1 cellular context compared by ENCODE assay signal in genomic region chr6:33317668-33318425, GRCh38.
TF ChIP-seq lines count a peak whose summit lies in the region.

Gene ZBTB22, minus strand, starts transcription at chr6:33317744. Its CDS starts 828 bp downstream, at chr6:33316916.

TF ChIP-seq in HepG2, 621 proteins besides CTCF, POLR2A, EP300 and RAD21 (continued from another document and continues in another):
- TF ChIP-seq FOXO4 (CRISPR knock-in tag; conservative IDR thresholded peaks at IDR 0.05) (no peak), TCF7L2 (IDR thresholded peaks at IDR 0.05; ENCODE audit: low read depth, low read length) (no peak), TCF7 (IDR thresholded peaks at IDR 0.05; ENCODE audit: low read depth) (no peak), SALL2 (CRISPR knock-in tag; IDR thresholded peaks at IDR 0.05) (peak; percentile 63; the same call in 1 of the 2 replicates), MED13 (CRISPR knock-in tag; IDR thresholded peaks at IDR 0.05) (no peak), ZNF513 (CRISPR knock-in tag; conservative IDR thresholded peaks at IDR 0.05) (no peak), RCOR2 (CRISPR knock-in tag; IDR thresholded peaks at IDR 0.05) (0 out of 2 replicates have a peak, but pooled peaks have one; percentile 27), MTF1 (CRISPR knock-in tag; IDR thresholded peaks at IDR 0.05) (no peak), ZNF124 (CRISPR knock-in tag; IDR thresholded peaks at IDR 0.05) (no peak), KAT8 (CRISPR knock-in tag; IDR thresholded peaks at IDR 0.05) (peak; percentile 19; the same call in 1 of the 2 replicates), ATF2 (CRISPR knock-in tag; IDR thresholded peaks at IDR 0.05) (no peak; the same call in 1 of the 2 replicates), RNF2 (conservative IDR thresholded peaks at IDR 0.05; ENCODE audit: low read depth) (no peak), ATF5 (CRISPR knock-in tag; IDR thresholded peaks at IDR 0.05; ENCODE audit: low read depth) (no peak), ZNF724P (CRISPR knock-in tag; IDR thresholded peaks at IDR 0.05; ENCODE audit: borderline replicate concordance) (no peak), REST (IDR thresholded peaks at IDR 0.05; ENCODE audit: borderline replicate concordance in 1 of 2, low read depth in 1 of 2, low read length in 2 of 2) (no peak), ZIK1 (CRISPR knock-in tag; IDR thresholded peaks at IDR 0.05; ENCODE audit: borderline replicate concordance, low read depth) (no peak), PREB (CRISPR knock-in tag; IDR thresholded peaks at IDR 0.05) (no peak), ZBTB21 (CRISPR knock-in tag; IDR thresholded peaks at IDR 0.05) (no peak), ZNF83 (CRISPR knock-in tag; IDR thresholded peaks at IDR 0.05; ENCODE audit: borderline replicate concordance) (no peak), RBAK (CRISPR knock-in tag; IDR thresholded peaks at IDR 0.05) (no peak), SMAD9 (CRISPR knock-in tag; IDR thresholded peaks at IDR 0.05) (no peak), ARNT (IDR thresholded peaks at IDR 0.05) (no peak), ARHGAP35 (CRISPR knock-in tag; IDR thresholded peaks at IDR 0.05; ENCODE audit: borderline replicate concordance) (no peak), HIC2 (CRISPR knock-in tag; IDR thresholded peaks at IDR 0.05; ENCODE audit: low read depth) (no peak), HCFC1 (IDR thresholded peaks at IDR 0.05; ENCODE audit: low read depth, low read length) (0 out of 2 replicates have a peak, but pooled peaks have one; percentile 18), ZNF207 (IDR thresholded peaks at IDR 0.05; ENCODE audit: borderline replicate concordance) (no peak), CREB1 (IDR thresholded peaks at IDR 0.05) (no peak), CREB1 (CRISPR knock-in tag; IDR thresholded peaks at IDR 0.05) (no peak), ZNF350 (CRISPR knock-in tag; IDR thresholded peaks at IDR 0.05; ENCODE audit: borderline replicate concordance, low read depth) (peak; percentile 67; the same call in 1 of the 2 replicates), ZNF550 (CRISPR knock-in tag; IDR thresholded peaks at IDR 0.05; ENCODE audit: borderline replicate concordance) (no peak), YY1 (IDR thresholded peaks at IDR 0.05; ENCODE audit: insufficient read depth, insufficient replicate concordance, low read depth, low read length) (peak; percentile 95), SIN3B (IDR thresholded peaks at IDR 0.05; ENCODE audit: low read length) (peak; percentile 55; the same call in 1 of the 2 replicates), KDM6A (CRISPR knock-in tag; IDR thresholded peaks at IDR 0.05; ENCODE audit: low read depth) (no peak; the same call in 1 of the 2 replicates), ZNF281 (CRISPR knock-in tag; IDR thresholded peaks at IDR 0.05; ENCODE audit: borderline replicate concordance) (no peak), ZNF20 (CRISPR knock-in tag; IDR thresholded peaks at IDR 0.05) (no peak), DNMT1 (CRISPR knock-in tag; IDR thresholded peaks at IDR 0.05) (no peak), TEAD2 (CRISPR knock-in tag; IDR thresholded peaks at IDR 0.05) (no peak; the same call in 1 of the 2 replicates), ZSCAN5A (CRISPR knock-in tag; IDR thresholded peaks at IDR 0.05; ENCODE audit: borderline replicate concordance) (no peak), ZNF331 (CRISPR knock-in tag; IDR thresholded peaks at IDR 0.05) (peak; percentile 33; the same call in 1 of the 2 replicates), NFIB (CRISPR knock-in tag; IDR thresholded peaks at IDR 0.05; ENCODE audit: borderline replicate concordance) (no peak), ZNF605 (CRISPR knock-in tag; IDR thresholded peaks at IDR 0.05) (peak; percentile 97), ZMYM4 (CRISPR knock-in tag; IDR thresholded peaks at IDR 0.05) (peak; percentile 62; the same call in 1 of the 2 replicates), THRA (CRISPR knock-in tag; IDR thresholded peaks at IDR 0.05; ENCODE audit: borderline replicate concordance) (peak; percentile 47; the same call in 1 of the 2 replicates), ZNF883 (CRISPR knock-in tag; IDR thresholded peaks at IDR 0.05; ENCODE audit: not compliant biosample characterization) (no peak), HOXA9 (CRISPR knock-in tag; IDR thresholded peaks at IDR 0.05; ENCODE audit: borderline replicate concordance) (no peak), TIGD3 (CRISPR knock-in tag; IDR thresholded peaks at IDR 0.05; ENCODE audit: borderline replicate concordance) (no peak)
